Comparison of ENCODE assay signal across 34 cellular contexts in the genomic region with DNA sequence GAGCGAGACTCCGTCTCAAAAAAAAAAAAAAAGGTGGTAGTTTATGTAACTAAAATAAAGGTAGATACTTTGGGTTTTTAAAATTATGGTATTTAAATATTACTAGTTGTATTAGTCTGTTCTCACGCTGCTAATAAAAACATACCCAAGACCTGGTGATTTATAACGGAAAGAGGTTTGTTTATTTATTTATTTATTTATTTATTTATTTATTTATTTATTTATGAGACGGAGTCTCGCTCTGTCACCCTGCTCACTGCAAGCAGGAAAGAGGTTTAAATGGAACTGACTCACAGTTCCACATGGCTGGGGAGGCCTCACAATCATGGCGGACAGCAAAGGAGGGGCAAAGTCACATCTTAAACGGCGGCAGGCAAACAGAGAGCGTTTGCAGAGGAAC.
"Had no signal": no experiment of that assay in that cellular context is flagged by ENCODE, and none has a peak within 500 bp of the region (broad histone marks: within the 10 kb centered on the region; RNA-seq: fewer than 3 reads in every experiment).

No MANE protein-coding gene starts in this region.

- DNase-seq: activated B cell treated with CpG ODN at 0.5 μM for 24 hours; activated CD4-positive, alpha-beta memory T cell treated with anti-CD3 and anti-CD28 coated beads, Interleukin-2, amount 10 ng/mL, durations not matched to agents 7 days and 5 days; activated CD4-positive, alpha-beta T cell treated with anti-CD3 and anti-CD28 coated beads for 48 hours; activated CD4-positive, alpha-beta T cell treated with anti-CD3 and anti-CD28 coated beads, Interleukin-2, amount 10 ng/mL, durations not matched to agents 7 days and 5 days; activated CD4-positive, alpha-beta T cell treated with anti-CD3 and anti-CD28 coated beads, Interleukin-2, amount 50 U/mL, for 48 hours; activated CD4-positive, CD25-positive, alpha-beta regulatory T cell treated with anti-CD3 and anti-CD28 coated beads, Interleukin-2, amount 50 U/mL, for 72 hours; activated CD8-positive, alpha-beta memory T cell treated with anti-CD3 and anti-CD28 coated beads for 24 hours; activated CD8-positive, alpha-beta memory T cell treated with anti-CD3 and anti-CD28 coated beads, Interleukin-2, amount 10 ng/mL, durations not matched to agents 7 days and 5 days; activated CD8-positive, alpha-beta memory T cell treated with anti-CD3 and anti-CD28 coated beads, Interleukin-2, amount 50 U/mL, for 48 hours; activated CD8-positive, alpha-beta T cell treated with anti-CD3 and anti-CD28 coated beads, Interleukin-2, amount 10 ng/mL, durations not matched to agents 7 days and 5 days; activated effector memory CD4-positive, alpha-beta T cell treated with Interleukin-2 at 50 U/mL for 16 hours; activated gamma-delta T cell; activated naive CD4-positive, alpha-beta T cell treated with anti-CD3 and anti-CD28 coated beads, Interleukin-2, amount 10 ng/mL, durations not matched to agents 7 days and 5 days; activated naive CD4-positive, alpha-beta T cell treated with Interleukin-2 at 50 U/mL for 16 hours; activated naive CD8-positive, alpha-beta T cell treated with anti-CD3 and anti-CD28 coated beads, Interleukin-2, amount 10 ng/mL, durations not matched to agents 7 days and 5 days; activated naive CD8-positive, alpha-beta T cell treated with anti-CD3 and anti-CD28 coated beads, Interleukin-2, amount 50 U/mL, for 24 hours; activated T-cell treated with anti-CD3 and anti-CD28 coated beads, Interleukin-2, amount 50 U/mL, for 24 hours; activated T-cell treated with anti-CD3 and anti-CD28 coated beads, Interleukin-2, amount 50 U/mL, for 48 hours; amygdala; anterior cingulate cortex; central memory CD4-positive, alpha-beta T cell; T-helper 1 cell; T-helper 2 cell; T-helper 9 cell had no signal

- H3K4me1 Mint-ChIP-seq: activated B cell treated with CpG ODN at 0.5 μM for 24 hours; activated CD4-positive, alpha-beta memory T cell treated with anti-CD3 and anti-CD28 coated beads, Interleukin-2, amount 10 ng/mL, durations not matched to agents 7 days and 5 days; activated CD4-positive, alpha-beta T cell treated with anti-CD3 and anti-CD28 coated beads, Interleukin-2, amount 10 ng/mL, durations not matched to agents 7 days and 5 days; activated CD8-positive, alpha-beta memory T cell treated with anti-CD3 and anti-CD28 coated beads, Interleukin-2, amount 10 ng/mL, durations not matched to agents 7 days and 5 days; activated naive CD4-positive, alpha-beta T cell treated with anti-CD3 and anti-CD28 coated beads, Interleukin-2, amount 10 ng/mL, durations not matched to agents 7 days and 5 days; activated naive CD4-positive, alpha-beta T cell treated with anti-CD3 and anti-CD28 coated beads, Interleukin-2, amount 50 U/mL, for 24 hours; activated naive CD8-positive, alpha-beta T cell treated with anti-CD3 and anti-CD28 coated beads, Interleukin-2, amount 10 ng/mL, durations not matched to agents 7 days and 5 days; activated naive CD8-positive, alpha-beta T cell treated with anti-CD3 and anti-CD28 coated beads, Interleukin-2, amount 50 U/mL, for 24 hours; brain had no signal

- H3K27me3 Mint-ChIP-seq: activated B cell treated with CpG ODN at 0.5 μM for 24 hours; activated CD4-positive, alpha-beta memory T cell treated with anti-CD3 and anti-CD28 coated beads, Interleukin-2, amount 10 ng/mL, durations not matched to agents 7 days and 5 days; activated CD4-positive, alpha-beta T cell treated with anti-CD3 and anti-CD28 coated beads, Interleukin-2, amount 10 ng/mL, durations not matched to agents 7 days and 5 days; activated CD8-positive, alpha-beta memory T cell treated with anti-CD3 and anti-CD28 coated beads, Interleukin-2, amount 10 ng/mL, durations not matched to agents 7 days and 5 days; activated naive CD4-positive, alpha-beta T cell treated with anti-CD3 and anti-CD28 coated beads, Interleukin-2, amount 10 ng/mL, durations not matched to agents 7 days and 5 days; activated naive CD4-positive, alpha-beta T cell treated with anti-CD3 and anti-CD28 coated beads, Interleukin-2, amount 50 U/mL, for 24 hours; activated naive CD8-positive, alpha-beta T cell; activated naive CD8-positive, alpha-beta T cell treated with anti-CD3 and anti-CD28 coated beads, Interleukin-2, amount 10 ng/mL, durations not matched to agents 7 days and 5 days; activated naive CD8-positive, alpha-beta T cell treated with anti-CD3 and anti-CD28 coated beads, Interleukin-2, amount 50 U/mL, for 24 hours; activated T-cell treated with anti-CD3 and anti-CD28 coated beads, Interleukin-2, amount 50 U/mL, for 24 hours; brain had no signal

- FAIRE-seq: TTC549 had no signal

- H3K9me3 ChIP-seq: ascending aorta, breast epithelium had no signal

- H3K9me3 Mint-ChIP-seq: activated B cell treated with CpG ODN at 0.5 μM for 24 hours; activated CD4-positive, alpha-beta memory T cell treated with anti-CD3 and anti-CD28 coated beads, Interleukin-2, amount 10 ng/mL, durations not matched to agents 7 days and 5 days; activated CD4-positive, alpha-beta T cell treated with anti-CD3 and anti-CD28 coated beads, Interleukin-2, amount 10 ng/mL, durations not matched to agents 7 days and 5 days; activated naive CD4-positive, alpha-beta T cell treated with anti-CD3 and anti-CD28 coated beads, Interleukin-2, amount 10 ng/mL, durations not matched to agents 7 days and 5 days; activated naive CD4-positive, alpha-beta T cell treated with anti-CD3 and anti-CD28 coated beads, Interleukin-2, amount 50 U/mL, for 24 hours; activated naive CD8-positive, alpha-beta T cell treated with anti-CD3 and anti-CD28 coated beads, Interleukin-2, amount 50 U/mL, for 24 hours; activated T-cell treated with anti-CD3 and anti-CD28 coated beads, Interleukin-2, amount 50 U/mL, for 24 hours; activated T-helper 2 cell treated with anti-CD3 and anti-CD28 coated beads, Interferon-gamma antibody, Interleukin-2, Interleukin-4, amounts not matched to agents 10 μg/mL and 5 μg/mL and 100 μg/mL, durations not matched to agents 14 hours and 24 hours and 36 hours; brain; T-helper 1 cell treated with Interleukin-12 subunit alpha and Interleukin-12 subunit beta and Interleukin-4 antibody, amounts not matched to agents 30 μg/mL and 1 μg/mL, for 36 hours; T-helper 2 cell treated with Interferon-gamma antibody and Interleukin-4, amounts not matched to agents 5 μg/mL and 100 μg/mL, for 36 hours had no signal

- H3K36me3 ChIP-seq: ascending aorta, breast epithelium had no signal

- H3K4me3 Mint-ChIP-seq: activated B cell treated with CpG ODN at 0.5 μM for 24 hours; activated CD4-positive, alpha-beta memory T cell treated with anti-CD3 and anti-CD28 coated beads, Interleukin-2, amount 10 ng/mL, durations not matched to agents 7 days and 5 days; activated CD4-positive, alpha-beta T cell treated with anti-CD3 and anti-CD28 coated beads, Interleukin-2, amount 10 ng/mL, durations not matched to agents 7 days and 5 days; activated CD8-positive, alpha-beta memory T cell treated with anti-CD3 and anti-CD28 coated beads, Interleukin-2, amount 10 ng/mL, durations not matched to agents 7 days and 5 days; activated CD8-positive, alpha-beta T cell treated with anti-CD3 and anti-CD28 coated beads, Interleukin-2, amount 10 ng/mL, durations not matched to agents 7 days and 5 days; activated naive CD4-positive, alpha-beta T cell treated with anti-CD3 and anti-CD28 coated beads, Interleukin-2, amount 10 ng/mL, durations not matched to agents 7 days and 5 days; activated naive CD4-positive, alpha-beta T cell treated with anti-CD3 and anti-CD28 coated beads, Interleukin-2, amount 50 U/mL, for 24 hours; activated naive CD8-positive, alpha-beta T cell; activated naive CD8-positive, alpha-beta T cell treated with anti-CD3 and anti-CD28 coated beads, Interleukin-2, amount 10 ng/mL, durations not matched to agents 7 days and 5 days; activated naive CD8-positive, alpha-beta T cell treated with anti-CD3 and anti-CD28 coated beads, Interleukin-2, amount 50 U/mL, for 24 hours; activated T-cell treated with anti-CD3 and anti-CD28 coated beads, Interleukin-2, amount 50 U/mL, for 24 hours; brain; T-helper 1 cell treated with Interleukin-12 subunit alpha and Interleukin-12 subunit beta and Interleukin-4 antibody, amounts not matched to agents 30 μg/mL and 1 μg/mL, for 36 hours; T-helper 2 cell treated with Interferon-gamma antibody and Interleukin-4, amounts not matched to agents 5 μg/mL and 100 μg/mL, for 36 hours had no signal

- H3K27ac ChIP-seq: ascending aorta, breast epithelium, VCaP had no signal

- H3K27ac Mint-ChIP-seq: activated B cell treated with CpG ODN at 0.5 μM for 24 hours; activated CD4-positive, alpha-beta memory T cell treated with anti-CD3 and anti-CD28 coated beads, Interleukin-2, amount 10 ng/mL, durations not matched to agents 7 days and 5 days; activated CD4-positive, alpha-beta T cell treated with anti-CD3 and anti-CD28 coated beads, Interleukin-2, amount 10 ng/mL, durations not matched to agents 7 days and 5 days; activated CD8-positive, alpha-beta memory T cell treated with anti-CD3 and anti-CD28 coated beads, Interleukin-2, amount 10 ng/mL, durations not matched to agents 7 days and 5 days; activated CD8-positive, alpha-beta T cell treated with anti-CD3 and anti-CD28 coated beads, Interleukin-2, amount 10 ng/mL, durations not matched to agents 7 days and 5 days; activated naive CD4-positive, alpha-beta T cell treated with anti-CD3 and anti-CD28 coated beads, Interleukin-2, amount 10 ng/mL, durations not matched to agents 7 days and 5 days; activated naive CD4-positive, alpha-beta T cell treated with anti-CD3 and anti-CD28 coated beads, Interleukin-2, amount 50 U/mL, for 24 hours; activated naive CD8-positive, alpha-beta T cell; activated naive CD8-positive, alpha-beta T cell treated with anti-CD3 and anti-CD28 coated beads, Interleukin-2, amount 10 ng/mL, durations not matched to agents 7 days and 5 days; activated naive CD8-positive, alpha-beta T cell treated with anti-CD3 and anti-CD28 coated beads, Interleukin-2, amount 50 U/mL, for 24 hours; activated T-cell treated with anti-CD3 and anti-CD28 coated beads, Interleukin-2, amount 50 U/mL, for 24 hours; activated T-helper 2 cell treated with anti-CD3 and anti-CD28 coated beads, Interferon-gamma antibody, Interleukin-2, Interleukin-4, amounts not matched to agents 10 μg/mL and 5 μg/mL and 100 μg/mL, durations not matched to agents 14 hours and 24 hours and 36 hours; brain; T-helper 1 cell treated with Interleukin-12 subunit alpha and Interleukin-12 subunit beta and Interleukin-4 antibody, amounts not matched to agents 30 μg/mL and 1 μg/mL, for 36 hours; T-helper 2 cell treated with Interferon-gamma antibody and Interleukin-4, amounts not matched to agents 5 μg/mL and 100 μg/mL, for 36 hours had no signal

- H3K27me3 ChIP-seq: ascending aorta, breast epithelium had no signal

- H3K36me3 Mint-ChIP-seq: activated CD8-positive, alpha-beta memory T cell treated with anti-CD3 and anti-CD28 coated beads, Interleukin-2, amount 10 ng/mL, durations not matched to agents 7 days and 5 days; activated naive CD4-positive, alpha-beta T cell treated with anti-CD3 and anti-CD28 coated beads, Interleukin-2, amount 10 ng/mL, durations not matched to agents 7 days and 5 days; activated naive CD4-positive, alpha-beta T cell treated with anti-CD3 and anti-CD28 coated beads, Interleukin-2, amount 50 U/mL, for 24 hours; activated naive CD8-positive, alpha-beta T cell; activated naive CD8-positive, alpha-beta T cell treated with anti-CD3 and anti-CD28 coated beads, Interleukin-2, amount 10 ng/mL, durations not matched to agents 7 days and 5 days; brain had no signal

- ATAC-seq: activated CD8-positive, alpha-beta memory T cell treated with anti-CD3 and anti-CD28 coated beads, Interleukin-2, amount 10 ng/mL, durations not matched to agents 7 days and 5 days; activated CD8-positive, alpha-beta T cell treated with anti-CD3 and anti-CD28 coated beads, Interleukin-2, amount 10 ng/mL, durations not matched to agents 7 days and 5 days; activated naive CD8-positive, alpha-beta T cell treated with anti-CD3 and anti-CD28 coated beads, Interleukin-2, amount 50 U/mL, for 24 hours had no signal

- H3K4me1 ChIP-seq: ascending aorta, breast epithelium had no signal

- H3K4me3 ChIP-seq: ascending aorta, breast epithelium had no signal
